ENCODE assay signal across 28 cellular contexts in the genomic region with DNA sequence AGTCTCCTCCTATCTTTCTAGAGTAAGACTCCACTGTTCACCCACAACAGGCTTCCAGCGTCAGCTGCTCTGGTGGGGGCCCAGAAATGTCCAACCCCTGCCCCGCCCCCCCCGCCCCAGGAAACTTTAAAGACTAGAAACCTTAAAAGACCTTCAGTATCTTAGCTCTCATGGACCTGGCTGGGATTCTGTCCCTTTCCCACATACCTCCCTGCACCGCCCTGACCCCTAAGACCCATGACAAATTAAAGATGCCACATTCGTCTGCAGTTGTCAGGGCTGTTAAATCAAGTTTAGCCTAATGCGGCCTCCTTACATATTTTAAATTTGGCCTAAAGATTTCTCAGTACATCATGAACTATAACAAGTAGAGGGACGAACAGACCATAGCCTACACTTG. TPM values are rescaled to one million over a fixed set of nuclear protein-coding genes. Genes with fewer than 3 reads are reported as not detected.
"Had no signal": no experiment of that assay in that cellular context is flagged by ENCODE, and none has a peak within 500 bp of the region (broad histone marks: within the 10 kb centered on the region; RNA-seq: fewer than 3 reads in every experiment).

No MANE protein-coding gene starts in this region.

- H3K36me3 ChIP-seq: colonic mucosa, gastrocnemius medialis had no signal

- H3K4me1 ChIP-seq: body of pancreas, colonic mucosa, foreskin keratinocyte, gastrocnemius medialis had no signal

- H3K27me3 ChIP-seq: body of pancreas, colonic mucosa, foreskin keratinocyte, gastrocnemius medialis had no signal

- DNase-seq: activated CD4-positive, alpha-beta T cell treated with anti-CD3 and anti-CD28 coated beads for 4 hours; activated CD4-positive, alpha-beta T cell treated with anti-CD3 and anti-CD28 coated beads, Interleukin-2, amount 50 U/mL, for 1 hour; activated CD4-positive, alpha-beta T cell treated with anti-CD3 and anti-CD28 coated beads, Interleukin-2, amount 50 U/mL, for 48 hours; activated CD4-positive, CD25-positive, alpha-beta regulatory T cell; activated CD4-positive, CD25-positive, alpha-beta regulatory T cell treated with anti-CD3 and anti-CD28 coated beads, Interleukin-2, amount 50 U/mL, for 72 hours; activated CD8-positive, alpha-beta memory T cell treated with anti-CD3 and anti-CD28 coated beads for 24 hours; activated CD8-positive, alpha-beta T cell treated with anti-CD3 and anti-CD28 coated beads for 36 hours; activated effector memory CD4-positive, alpha-beta T cell treated with Interleukin-2 at 50 U/mL for 16 hours; activated gamma-delta T cell treated with Interleukin-2 at 50 U/mL for 16 hours; activated naive CD4-positive, alpha-beta T cell treated with anti-CD3 and anti-CD28 coated beads, Interleukin-2, amount 50 U/mL, for 16 hours; activated naive CD4-positive, alpha-beta T cell treated with Interleukin-2 at 50 U/mL for 16 hours; activated T-cell treated with anti-CD3 and anti-CD28 coated beads, Interleukin-2, amount 50 U/mL, for 4 hours; amygdala; aorta; body of pancreas; caudate nucleus; colonic mucosa; effector memory CD4-positive, alpha-beta T cell; endodermal cell; foreskin keratinocyte; gastrocnemius medialis; glutamatergic neuron; T-helper 2 cell had no signal

- H3K4me3 ChIP-seq: body of pancreas, colonic mucosa, gastrocnemius medialis had no signal

- H3K27ac ChIP-seq: body of pancreas, colonic mucosa, foreskin keratinocyte, gastrocnemius medialis had no signal

- H3K9me3 ChIP-seq: body of pancreas, colonic mucosa, gastrocnemius medialis had no signal

RNA-seq across cellular contexts. Expression of a gene that starts 10.0 kb away (rescaled TPM):
- total RNA-seq: activated CD8-positive, alpha-beta T cell treated with anti-CD3 and anti-CD28 coated beads for 36 hours; activated T-cell treated with anti-CD3 and anti-CD28 coated beads, Interleukin-2, amount 50 U/mL, for 4 hours; activated T-helper 17 cell treated with anti-CD3 and anti-CD28 coated beads, Interleukin-2, amount 50 U/mL, for 72 hours; aorta; dermis microvascular lymphatic vessel endothelial cell; endodermal cell; epithelial cell of proximal tubule; esophagus mucosa; foreskin keratinocyte; T-helper 1 cell treated with Interleukin-12 subunit alpha and Interleukin-12 subunit beta and Interleukin-4 antibody, amounts not matched to agents 30 ng/mL and 1 ng/mL, for 36 hours had no signal
- polyA plus RNA-seq: aorta, foreskin keratinocyte had no signal

RNA-seq across cellular contexts. Expression of a gene that starts 20.0 kb away (rescaled TPM):
- total RNA-seq: activated CD8-positive, alpha-beta T cell treated with anti-CD3 and anti-CD28 coated beads for 36 hours; activated T-cell treated with anti-CD3 and anti-CD28 coated beads, Interleukin-2, amount 50 U/mL, for 4 hours; aorta; dermis microvascular lymphatic vessel endothelial cell; endodermal cell; esophagus mucosa; foreskin keratinocyte; T-helper 1 cell treated with Interleukin-12 subunit alpha and Interleukin-12 subunit beta and Interleukin-4 antibody, amounts not matched to agents 30 ng/mL and 1 ng/mL, for 36 hours had no signal
- polyA plus RNA-seq: aorta, foreskin keratinocyte had no signal
